Comparison of ENCODE assay signal across 23 cellular contexts in genomic region chr18:49525981-49526380, GRCh38. TPM values are rescaled to one million over a fixed set of nuclear protein-coding genes. Genes with fewer than 3 reads are reported as not detected.
"Had no signal": no experiment of that assay in that cellular context is flagged by ENCODE, and none has a peak within 500 bp of the region (broad histone marks: within the 10 kb centered on the region; RNA-seq: fewer than 3 reads in every experiment).

No MANE protein-coding gene starts in this region.

- H3K27ac ChIP-seq: colonic mucosa, esophagus squamous epithelium, gastrocnemius medialis, heart right ventricle, left lung, lower lobe of right lung had no signal

- ATAC-seq: effector memory CD8-positive, alpha-beta T cell; gastrocnemius medialis; heart right ventricle; left cardiac atrium; left lung; left ventricle myocardium superior; lower lobe of right lung had no signal

- H3K9me3 ChIP-seq: colonic mucosa, esophagus squamous epithelium, gastrocnemius medialis, heart right ventricle, left lung, lower lobe of right lung had no signal

- H3K4me3 Mint-ChIP-seq: dendritic cell treated with granulocyte-macrophage colony-stimulating factor and Interleukin-4, amounts not matched to agents 40 ng/mL and 50 ng/mL, for 4 days; effector memory CD8-positive, alpha-beta T cell had no signal

- FAIRE-seq: endothelial cell of umbilical vein, islet of Langerhans, keratinocyte had no signal

- H3K9me3 Mint-ChIP-seq: dendritic cell treated with granulocyte-macrophage colony-stimulating factor and Interleukin-4, amounts not matched to agents 40 ng/mL and 50 ng/mL, for 4 days; effector memory CD8-positive, alpha-beta T cell had no signal

- H3K27me3 Mint-ChIP-seq: dendritic cell treated with granulocyte-macrophage colony-stimulating factor and Interleukin-4, amounts not matched to agents 40 ng/mL and 50 ng/mL, for 4 days had no signal

- DNase-seq: colonic mucosa; cortex of kidney; effector CD8-positive, alpha-beta T cell; effector memory CD8-positive, alpha-beta T cell; esophagus squamous epithelium; foreskin fibroblast; foreskin melanocyte; gastrocnemius medialis; glutamatergic neuron; head of caudate nucleus; heart right ventricle; hippocampal formation; left cardiac atrium; left lung; left ventricle myocardium superior; lower lobe of right lung; mesenchymal stem cell; midbrain had no signal

- H3K27me3 ChIP-seq: colonic mucosa, esophagus squamous epithelium, gastrocnemius medialis, left lung had no signal

- H3K4me3 ChIP-seq: colonic mucosa, esophagus squamous epithelium, gastrocnemius medialis, heart right ventricle, left lung, lower lobe of right lung had no signal

- H3K4me1 ChIP-seq: colonic mucosa, esophagus squamous epithelium, gastrocnemius medialis, heart right ventricle, left lung, lower lobe of right lung had no signal

- H3K27ac Mint-ChIP-seq: dendritic cell treated with granulocyte-macrophage colony-stimulating factor and Interleukin-4, amounts not matched to agents 40 ng/mL and 50 ng/mL, for 4 days; effector memory CD8-positive, alpha-beta T cell had no signal

- H3K36me3 ChIP-seq: colonic mucosa, esophagus squamous epithelium, gastrocnemius medialis, heart right ventricle, left lung, lower lobe of right lung had no signal

RNA-seq across cellular contexts. Expression of gene LIPG, which starts 35.9 kb away (rescaled TPM):
- total RNA-seq: left ventricle myocardium superior, mononuclear cell had no signal
